8 cellular contexts compared by ENCODE assay signal in the genomic region with DNA sequence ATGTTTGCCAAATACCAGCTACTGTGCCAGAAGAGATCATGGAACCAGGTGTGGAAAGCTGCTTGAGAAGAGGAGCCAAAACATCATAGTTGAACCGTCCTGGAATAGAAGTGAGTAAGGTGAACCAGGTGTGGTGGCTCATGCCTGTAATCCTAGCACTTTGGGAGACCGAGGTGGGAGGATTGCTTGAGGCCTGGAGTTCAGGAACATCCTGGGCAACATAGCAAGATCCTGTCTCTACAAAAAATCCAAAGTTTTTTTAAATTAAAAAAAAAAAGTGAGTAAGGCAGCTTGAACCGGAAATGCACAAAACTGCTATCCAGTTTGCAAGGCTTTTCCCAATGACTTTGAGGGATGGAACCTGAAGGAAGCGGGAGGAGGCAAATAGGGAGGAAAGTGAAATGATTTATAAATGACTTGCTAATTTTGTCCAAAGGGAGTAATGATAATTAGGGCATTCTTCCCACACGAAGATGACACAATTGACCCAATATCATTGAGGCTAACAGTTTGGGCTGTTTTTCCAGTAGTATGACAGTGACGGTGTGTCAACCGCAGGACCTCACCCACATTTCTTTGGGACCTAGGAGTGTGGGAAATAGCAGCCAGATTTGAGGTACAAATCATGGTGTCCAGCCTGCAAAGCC. TPM values are rescaled to one million over a fixed set of nuclear protein-coding genes. Genes with fewer than 3 reads are reported as not detected.
DNase-seq lines count a peak whose midpoint lies in the region; ATAC-seq and TF ChIP-seq lines count a peak whose summit lies in the region.

No MANE protein-coding gene starts in this region.

- 69 to 78% (median 72%) methylated on average over 7 of the region's 7 CpGs for WGBS in stomach, 5 donors

- H3K27ac ChIP-seq in HUES48 (ENCODE audit: low read depth, low read length) (peak overlapping the region; percentile 88), lower lobe of right lung (peak overlapping the region; percentile 96), stomach (peak overlapping the region; percentile 95 to 99 (median 98))

- peaks cover 8% of the 10 kb centered on the region for H3K36me3 ChIP-seq in HUES48 (ENCODE audit: control insufficient read depth, insufficient read depth, low read length)
- peaks cover 3% of the 10 kb centered on the region for H3K36me3 ChIP-seq in lower lobe of right lung
- H3K36me3 ChIP-seq in stomach = peaks cover 0 to 16% (median 10%) of the 10 kb centered on the region in 4 donors

- intact Hi-C loops in lower lobe of right lung (cut with DNase I) = loop anchor here (10.0 kb wide), 1 partner anchor 64 kb away; no protein-coding TSS in a partner anchor
- intact Hi-C loops in stomach (cut with DNase I; ENCODE audit: low total_unique reads) = no loop called here

- TF ChIP-seq CTCF in brain (conservative IDR thresholded peaks at IDR 0.05) = no peak
- no peak for TF ChIP-seq CTCF in lower lobe of right lung (IDR thresholded peaks at IDR 0.05)
- no peak for TF ChIP-seq CTCF in stomach (IDR thresholded peaks at IDR 0.05)

- no peak for ATAC-seq in lower lobe of right lung
- ATAC-seq in HG03571 (IDR thresholded peaks at IDR 0.05; ENCODE audit: unreplicated experiment) = no peak

- peak overlapping the region; percentile 56 for H3K4me3 ChIP-seq in HUES48 (ENCODE audit: low read depth, low read length)
- H3K4me3 ChIP-seq in lower lobe of right lung = peak overlapping the region; percentile 69
- H3K4me3 ChIP-seq in stomach = peak overlapping the region; percentile 60 to 91 (median 76)

- DNase-seq in lower lobe of right lung (no peak), stomach (no peak), T-helper 9 cell (no peak), NCI-H2227 (lab: John Stamatoyannopoulos, UW; ENCODE audit: unreplicated experiment) (no peak), DMS114 treated with DMSO at 0.1 percent for 48 hours (lab: John Stamatoyannopoulos, UW; ENCODE audit: unreplicated experiment) (no peak)

- H3K27ac Mint-ChIP-seq in brain = peak overlapping the region; percentile 95 to 99 (median 98)

- peaks cover 0 to 4% (median 0%) of the 10 kb centered on the region in 5 experiments for H3K9me3 Mint-ChIP-seq in brain

- H3K9me3 ChIP-seq in HUES48 (ENCODE audit: control insufficient read depth, insufficient read depth, low read length) (no peaks in the 10 kb centered on the region), lower lobe of right lung (no peaks in the 10 kb centered on the region), stomach (no peaks in the 10 kb centered on the region)

- peaks cover 15% of the 10 kb centered on the region for H3K27me3 Mint-ChIP-seq in brain

- peaks cover 55% of the 10 kb centered on the region for H3K4me1 Mint-ChIP-seq in brain

- peak overlapping the region; percentile 93 to 99 (median 96) for H3K4me3 Mint-ChIP-seq in brain

- TF ChIP-seq EP300 in stomach (IDR thresholded peaks at IDR 0.05) = no peak

- H3K27me3 ChIP-seq in HUES48 (ENCODE audit: control insufficient read depth, insufficient read depth, low read length) (no peaks in the 10 kb centered on the region), lower lobe of right lung (ENCODE audit: low read depth) (peaks cover 10% of the 10 kb centered on the region), stomach (peaks cover 0 to 21% (median 9%) of the 10 kb centered on the region in 3 donors)

- no peak for TF ChIP-seq POLR2A in stomach (IDR thresholded peaks at IDR 0.05)

- H3K4me1 ChIP-seq in HUES48 (ENCODE audit: control insufficient read depth, insufficient read depth, low read length) (peaks cover 37% of the 10 kb centered on the region), lower lobe of right lung (peaks cover 53% of the 10 kb centered on the region), stomach (peaks cover 33 to 57% (median 49%) of the 10 kb centered on the region in 4 donors)

- peak overlapping the region; percentile 68 for H3K9ac ChIP-seq in HUES48 (ENCODE audit: low read depth, low read length)

- peaks cover 23% of the 10 kb centered on the region for H3K36me3 Mint-ChIP-seq in brain

RNA-seq across cellular contexts. Expression of gene CNN3, which starts 1.5 kb away (rescaled TPM):
- polyA plus RNA-seq in brain (ENCODE audit: insufficient read depth, low read depth, low replicate concordance) = 184 TPM
- total RNA-seq in lower lobe of right lung = 151 TPM
- total RNA-seq in stomach = 100 to 1,000 TPM in 4 of 5 donors, 10 to 100 TPM in 1; 86.9 to 353 (median 220) TPM
- polyA plus RNA-seq in stomach = 100 to 1,000 TPM in 1 of 3 donors, 10 to 100 TPM in 2; 70.0 to 129 (median 93.0) TPM
